18 cellular contexts compared by ENCODE assay signal in genomic region chr2:38850045-38850444, GRCh38. TPM values are rescaled to one million over a fixed set of nuclear protein-coding genes. Genes with fewer than 3 reads are reported as not detected.
DNase-seq lines count a peak whose midpoint lies in the region; ATAC-seq and TF ChIP-seq lines count a peak whose summit lies in the region.
"Had no signal": no experiment of that assay in that cellular context is flagged by ENCODE, and none has a peak within 500 bp of the region (broad histone marks: within the 10 kb centered on the region; RNA-seq: fewer than 3 reads in every experiment).

No MANE protein-coding gene starts in this region.

- no peak overlapping the region for H2AFZ ChIP-seq in OCI-LY3 (ENCODE audit: low read depth, low read length)
- H2AFZ ChIP-seq: PC-9 had no signal

- H3K36me3 ChIP-seq in OCI-LY3 (replicated peaks; ENCODE audit: low read depth, low read length): peaks cover 15% of the 10 kb centered on the region
- no peaks in the 10 kb centered on the region; the same call in 1 of the 2 replicates for H3K36me3 ChIP-seq in MG63
- H3K36me3 ChIP-seq in ovary: no peaks in the 10 kb centered on the region

- TF ChIP-seq CTCF in OCI-LY3 (IDR thresholded peaks at IDR 0.05; ENCODE audit: low read depth, low read length) (no peak), ovary (IDR thresholded peaks at IDR 0.05) (no peak)

- WGBS in ovary, 3 donors: 84 to 88% (median 85%) methylated on average over 3 of the region's 3 CpGs

- no peak for DNase-seq in MG63
- DNase-seq in NCI-H1436 treated with DMSO at 0.1 percent for 48 hours (lab: John Stamatoyannopoulos, UW): no peak
- no peak for DNase-seq in ovary
- no peak for DNase-seq in kidney tubule cell (ENCODE audit: low spot score)
- DNase-seq: activated naive CD8-positive, alpha-beta T cell treated with anti-CD3 and anti-CD28 coated beads, Interleukin-2, amount 10 ng/mL, durations not matched to agents 7 days and 5 days; GF-D8; islet precursor cell; naive thymus-derived CD8-positive, alpha-beta T cell; PC-9; spleen had no signal

- TF ChIP-seq EP300 in ovary (IDR thresholded peaks at IDR 0.05): no peak

- H3K4me1 ChIP-seq in OCI-LY3 (ENCODE audit: low read length) (peaks cover 13% of the 10 kb centered on the region), ovary (ENCODE audit: insufficient read depth) (no peaks in the 10 kb centered on the region)
- H3K4me1 ChIP-seq: spleen, vagina had no signal

- H3K27me3 ChIP-seq in OCI-LY3 (ENCODE audit: low read depth, low read length): no peaks in the 10 kb centered on the region
- no peaks in the 10 kb centered on the region for H3K27me3 ChIP-seq in MG63
- no peaks in the 10 kb centered on the region for H3K27me3 ChIP-seq in ovary
- H3K27me3 ChIP-seq: spleen, vagina had no signal

- H3K9ac ChIP-seq in OCI-LY3 (ENCODE audit: low read length): no peak overlapping the region

- H4K20me1 ChIP-seq in OCI-LY3 (ENCODE audit: insufficient read depth, low read length): no peaks in the 10 kb centered on the region

- TF ChIP-seq POLR2A in ovary (IDR thresholded peaks at IDR 0.05): no peak

- H3K27ac ChIP-seq in OCI-LY3 (ENCODE audit: low read length) (no peak overlapping the region), ovary (no peak overlapping the region)
- H3K27ac ChIP-seq: PC-9, spleen, vagina had no signal

- peak; percentile 60 for ATAC-seq in GM18520 (IDR thresholded peaks at IDR 0.05; ENCODE audit: unreplicated experiment)
- peak; percentile 97 for ATAC-seq in GM21447 (IDR thresholded peaks at IDR 0.05; ENCODE audit: unreplicated experiment)
- peak; percentile 68 for ATAC-seq in HG02981 (IDR thresholded peaks at IDR 0.05; ENCODE audit: unreplicated experiment)
- ATAC-seq: HCT116; naive thymus-derived CD8-positive, alpha-beta T cell had no signal

- H3K9me3 ChIP-seq in OCI-LY3 (ENCODE audit: insufficient read depth, low read length): no peaks in the 10 kb centered on the region
- no peaks in the 10 kb centered on the region for H3K9me3 ChIP-seq in MG63
- no peaks in the 10 kb centered on the region for H3K9me3 ChIP-seq in ovary
- H3K9me3 ChIP-seq: spleen, vagina had no signal

- peak overlapping the region; percentile 19 for H3K4me2 ChIP-seq in OCI-LY3 (ENCODE audit: low read length)
- H3K4me2 ChIP-seq: PC-9 had no signal

- H3K4me3 ChIP-seq in OCI-LY3 (ENCODE audit: low read length) (no peak overlapping the region), MG63 (no peak overlapping the region), ovary (no peak overlapping the region)
- H3K4me3 ChIP-seq: PC-9, spleen, vagina had no signal

- no peaks in the 10 kb centered on the region for H3K79me2 ChIP-seq in OCI-LY3 (ENCODE audit: low read length)

- intact Hi-C loops in ovary (cut with DNase I): no loop called here

RNA-seq across cellular contexts. Expression of gene DHX57, which starts 25.7 kb away (rescaled TPM):
- 11.4 and 28.7 TPM in 2 replicates for total RNA-seq in MG63 (2014; rRNA removed; shearing (Covaris generic); ENCODE audit: low replicate concordance)
- total RNA-seq in ovary: 10 to 100 TPM in 6 of 7 donors, 1 to 10 TPM in 1; 8.7 to 24.4 (median 16.9) TPM
- polyA plus RNA-seq in ovary: 10 to 100 TPM; 10.6 to 16.5 TPM

RNA-seq across cellular contexts. Expression of gene MORN2, which starts 25.7 kb away (rescaled TPM):
- 21.8 and 126 TPM in 2 replicates for total RNA-seq in MG63 (2014; rRNA removed; shearing (Covaris generic); ENCODE audit: low replicate concordance)
- 10 to 100 TPM; 12.9 to 46.9 (median 15.9) TPM for total RNA-seq in ovary
- 10 to 100 TPM; 25.7 to 31.8 TPM for polyA plus RNA-seq in ovary

RNA-seq across cellular contexts. Expression of gene ARHGEF33, which starts 39.6 kb away (rescaled TPM):
- total RNA-seq in MG63 (2014; rRNA removed; shearing (Covaris generic); ENCODE audit: low replicate concordance): 0.05 TPM in 1 of 2 replicates, not detected in the other
- 1 to 10 TPM; 1.3 to 4.4 (median 3.4) TPM for total RNA-seq in ovary
- polyA plus RNA-seq in ovary: 1 to 10 TPM; 2.2 to 2.8 TPM
- total RNA-seq: T-helper 2 cell treated with Interferon-gamma antibody and Interleukin-4, amounts not matched to agents 100 ng/mL and 5 ng/mL, for 36 hours had no signal
- polyA plus RNA-seq: CD14-positive monocyte; naive thymus-derived CD8-positive, alpha-beta T cell had no signal
